ENCODE assay signal across 28 cellular contexts in genomic region chr11:19917069-19917468, GRCh38.
"Had no signal": no experiment of that assay in that cellular context is flagged by ENCODE, and none has a peak within 500 bp of the region (broad histone marks: within the 10 kb centered on the region; RNA-seq: fewer than 3 reads in every experiment).

No MANE protein-coding gene starts in this region.

- H3K4me3 ChIP-seq: left lung, lower lobe of right lung, pancreas, psoas muscle, right atrium auricular region, right lobe of liver, smooth muscle cell, tibial nerve, upper lobe of left lung, vagina had no signal

- H3K4me2 ChIP-seq: smooth muscle cell had no signal

- H3K9me3 Mint-ChIP-seq: immature natural killer cell; mesothelial cell of epicardium; naive B cell; natural killer cell; nephron progenitor cell; stimulated activated memory B cell treated with anti-CD40 and anti-IgM and Interleukin-4, amounts not matched to agents 10 μg/mL and 1 μg/mL and 100 μg/mL, for 72 hours; stimulated activated naive CD8-positive, alpha-beta T cell treated with anti-CD3 and anti-CD28 coated beads, Interleukin-15, amount 100 ng/mL, for 72 hours had no signal

- H3K9me3 ChIP-seq: left lung, lower lobe of right lung, pancreas, psoas muscle, right atrium auricular region, right lobe of liver, tibial nerve, upper lobe of left lung, vagina had no signal

- H3K27ac ChIP-seq: left lung, lower lobe of right lung, pancreas, psoas muscle, right atrium auricular region, right lobe of liver, tibial nerve, upper lobe of left lung, vagina had no signal

- H3K27me3 ChIP-seq: left lung, pancreas, right atrium auricular region, right lobe of liver, tibial nerve, upper lobe of left lung, vagina had no signal

- H3K27ac Mint-ChIP-seq: immature natural killer cell; mesothelial cell of epicardium; natural killer cell; nephron progenitor cell; stimulated activated memory B cell treated with anti-CD40 and anti-IgM and Interleukin-4, amounts not matched to agents 10 μg/mL and 1 μg/mL and 100 μg/mL, for 72 hours; stimulated activated naive CD8-positive, alpha-beta T cell treated with anti-CD3 and anti-CD28 coated beads, Interleukin-15, amount 100 ng/mL, for 72 hours had no signal

- H3K36me3 ChIP-seq: left lung, lower lobe of right lung, pancreas, right atrium auricular region, right lobe of liver, vagina had no signal

- DNase-seq: hypothalamus; immature natural killer cell; kidney; left colon; left lung; lower lobe of right lung; mesendoderm; naive B cell; natural killer cell; nephron progenitor cell; pancreas; posterior cingulate gyrus; psoas muscle; right lobe of liver; stimulated activated CD4-positive, alpha-beta T cell treated with anti-CD3 and anti-CD28 coated beads, Interleukin-1b, Interleukin-23, amount 100 ng/mL, for 48 hours; stimulated activated CD4-positive, alpha-beta T cell treated with anti-CD3 and anti-CD28 coated beads, Interleukin-2, amount 100 ng/mL, for 48 hours; stimulated activated CD4-positive, alpha-beta T cell treated with anti-CD3 and anti-CD28 coated beads, Interleukin-4, amount 100 ng/mL, for 4 hours; stimulated activated CD8-positive, alpha-beta memory T cell treated with anti-CD3 and anti-CD28 coated beads, Interleukin-4, amount 100 ng/mL, for 48 hours; stimulated activated naive CD4-positive, alpha-beta T cell treated with Interleukin-2 at 50 U/mL for 16 hours; stimulated activated naive CD8-positive, alpha-beta T cell treated with anti-CD3 and anti-CD28 coated beads, Interleukin-15, amount 100 ng/mL, for 72 hours; substantia nigra; upper lobe of left lung had no signal

- H3K4me3 Mint-ChIP-seq: immature natural killer cell; mesothelial cell of epicardium; natural killer cell; nephron progenitor cell; stimulated activated memory B cell treated with anti-CD40 and anti-IgM and Interleukin-4, amounts not matched to agents 10 μg/mL and 1 μg/mL and 100 μg/mL, for 72 hours; stimulated activated naive CD8-positive, alpha-beta T cell treated with anti-CD3 and anti-CD28 coated beads, Interleukin-15, amount 100 ng/mL, for 72 hours had no signal

- H3K36me3 Mint-ChIP-seq: immature natural killer cell; mesothelial cell of epicardium; natural killer cell; stimulated activated memory B cell treated with anti-CD40 and anti-IgM and Interleukin-4, amounts not matched to agents 10 μg/mL and 1 μg/mL and 100 μg/mL, for 72 hours had no signal

- ATAC-seq: left colon; left lung; lower lobe of right lung; natural killer cell; pancreas; psoas muscle; right lobe of liver; stimulated activated memory B cell treated with anti-CD40 and anti-IgM and Interleukin-4, amounts not matched to agents 10 μg/mL and 1 μg/mL and 100 μg/mL, for 72 hours; stimulated activated naive CD8-positive, alpha-beta T cell treated with anti-CD3 and anti-CD28 coated beads, Interleukin-15, amount 100 ng/mL, for 72 hours had no signal

- H3K4me1 Mint-ChIP-seq: immature natural killer cell; naive B cell; natural killer cell; stimulated activated memory B cell treated with anti-CD40 and anti-IgM and Interleukin-4, amounts not matched to agents 10 μg/mL and 1 μg/mL and 100 μg/mL, for 72 hours; stimulated activated naive CD8-positive, alpha-beta T cell treated with anti-CD3 and anti-CD28 coated beads, Interleukin-15, amount 100 ng/mL, for 72 hours had no signal
